1 cellular context compared by ENCODE assay signal in the genomic region with DNA sequence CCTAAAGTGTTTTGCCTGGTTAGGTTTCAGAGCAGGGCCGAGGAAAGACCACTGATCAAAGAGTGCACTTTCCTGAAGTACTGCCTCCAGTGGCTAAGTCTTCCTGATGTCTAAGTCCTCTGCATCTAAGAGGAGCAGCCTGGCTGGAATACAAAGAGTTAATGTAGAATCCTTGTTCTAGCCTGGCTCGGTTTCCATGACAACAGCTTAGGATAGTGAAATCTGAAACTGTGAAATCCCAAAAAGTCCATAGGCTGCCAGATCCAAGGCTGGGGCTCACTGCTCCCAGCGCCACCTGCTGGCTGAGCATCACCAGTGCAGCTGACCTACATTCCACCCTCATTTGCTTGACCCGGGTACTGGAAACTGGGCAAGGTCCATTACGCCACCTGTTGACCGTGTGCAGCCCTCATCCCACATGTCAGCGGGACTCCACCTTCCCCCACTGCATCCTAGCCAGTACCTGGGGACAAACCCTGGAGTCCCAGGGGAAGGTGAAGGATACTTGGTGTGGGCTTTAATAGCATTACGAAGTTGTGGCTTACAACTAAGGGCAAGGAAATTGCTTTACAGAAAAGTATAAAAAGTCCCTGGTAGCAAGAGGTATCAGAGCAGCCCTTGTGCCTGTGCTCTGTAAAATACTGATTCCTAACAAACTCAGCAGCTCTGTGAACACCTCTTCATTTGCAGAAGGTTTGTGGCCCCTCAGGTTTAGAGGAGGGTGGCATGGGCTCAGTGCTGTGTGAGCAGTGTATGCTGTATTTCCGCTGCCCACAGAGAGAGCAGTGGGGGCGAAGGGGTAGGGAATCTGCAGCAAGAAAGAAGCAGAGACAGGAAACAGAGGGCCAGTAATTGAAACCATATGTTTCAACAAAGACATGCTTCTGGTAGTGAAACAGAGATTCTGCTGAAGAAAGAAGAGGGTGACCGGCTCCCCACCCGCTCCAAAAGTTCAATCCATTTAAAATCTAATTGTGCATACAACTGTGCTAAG.
TF ChIP-seq lines count a peak whose summit lies in the region.

No MANE protein-coding gene starts in this region.

TF ChIP-seq in neural cell, 6 proteins besides CTCF, POLR2A, EP300 and RAD21 (continued from another document):
- TF ChIP-seq, protein P1, sequence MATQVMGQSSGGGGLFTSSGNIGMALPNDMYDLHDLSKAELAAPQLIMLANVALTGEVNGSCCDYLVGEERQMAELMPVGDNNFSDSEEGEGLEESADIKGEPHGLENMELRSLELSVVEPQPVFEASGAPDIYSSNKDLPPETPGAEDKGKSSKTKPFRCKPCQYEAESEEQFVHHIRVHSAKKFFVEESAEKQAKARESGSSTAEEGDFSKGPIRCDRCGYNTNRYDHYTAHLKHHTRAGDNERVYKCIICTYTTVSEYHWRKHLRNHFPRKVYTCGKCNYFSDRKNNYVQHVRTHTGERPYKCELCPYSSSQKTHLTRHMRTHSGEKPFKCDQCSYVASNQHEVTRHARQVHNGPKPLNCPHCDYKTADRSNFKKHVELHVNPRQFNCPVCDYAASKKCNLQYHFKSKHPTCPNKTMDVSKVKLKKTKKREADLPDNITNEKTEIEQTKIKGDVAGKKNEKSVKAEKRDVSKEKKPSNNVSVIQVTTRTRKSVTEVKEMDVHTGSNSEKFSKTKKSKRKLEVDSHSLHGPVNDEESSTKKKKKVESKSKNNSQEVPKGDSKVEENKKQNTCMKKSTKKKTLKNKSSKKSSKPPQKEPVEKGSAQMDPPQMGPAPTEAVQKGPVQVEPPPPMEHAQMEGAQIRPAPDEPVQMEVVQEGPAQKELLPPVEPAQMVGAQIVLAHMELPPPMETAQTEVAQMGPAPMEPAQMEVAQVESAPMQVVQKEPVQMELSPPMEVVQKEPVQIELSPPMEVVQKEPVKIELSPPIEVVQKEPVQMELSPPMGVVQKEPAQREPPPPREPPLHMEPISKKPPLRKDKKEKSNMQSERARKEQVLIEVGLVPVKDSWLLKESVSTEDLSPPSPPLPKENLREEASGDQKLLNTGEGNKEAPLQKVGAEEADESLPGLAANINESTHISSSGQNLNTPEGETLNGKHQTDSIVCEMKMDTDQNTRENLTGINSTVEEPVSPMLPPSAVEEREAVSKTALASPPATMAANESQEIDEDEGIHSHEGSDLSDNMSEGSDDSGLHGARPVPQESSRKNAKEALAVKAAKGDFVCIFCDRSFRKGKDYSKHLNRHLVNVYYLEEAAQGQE (IDR thresholded peaks at IDR 0.05; ENCODE audit: borderline replicate concordance): peak; percentile 79
- TF ChIP-seq POLR2AphosphoS5 (IDR thresholded peaks at IDR 0.05): no peak
- TF ChIP-seq TAF1 (IDR thresholded peaks at IDR 0.05; ENCODE audit: low read depth): no peak
- TF ChIP-seq MXI1 (conservative IDR thresholded peaks at IDR 0.05; ENCODE audit: poor library complexity, severe bottlenecking): peak; percentile 29
- TF ChIP-seq SMC3 (conservative IDR thresholded peaks at IDR 0.05; ENCODE audit: poor library complexity): peak; percentile 99
